13 cellular contexts compared by ENCODE assay signal in the genomic region with DNA sequence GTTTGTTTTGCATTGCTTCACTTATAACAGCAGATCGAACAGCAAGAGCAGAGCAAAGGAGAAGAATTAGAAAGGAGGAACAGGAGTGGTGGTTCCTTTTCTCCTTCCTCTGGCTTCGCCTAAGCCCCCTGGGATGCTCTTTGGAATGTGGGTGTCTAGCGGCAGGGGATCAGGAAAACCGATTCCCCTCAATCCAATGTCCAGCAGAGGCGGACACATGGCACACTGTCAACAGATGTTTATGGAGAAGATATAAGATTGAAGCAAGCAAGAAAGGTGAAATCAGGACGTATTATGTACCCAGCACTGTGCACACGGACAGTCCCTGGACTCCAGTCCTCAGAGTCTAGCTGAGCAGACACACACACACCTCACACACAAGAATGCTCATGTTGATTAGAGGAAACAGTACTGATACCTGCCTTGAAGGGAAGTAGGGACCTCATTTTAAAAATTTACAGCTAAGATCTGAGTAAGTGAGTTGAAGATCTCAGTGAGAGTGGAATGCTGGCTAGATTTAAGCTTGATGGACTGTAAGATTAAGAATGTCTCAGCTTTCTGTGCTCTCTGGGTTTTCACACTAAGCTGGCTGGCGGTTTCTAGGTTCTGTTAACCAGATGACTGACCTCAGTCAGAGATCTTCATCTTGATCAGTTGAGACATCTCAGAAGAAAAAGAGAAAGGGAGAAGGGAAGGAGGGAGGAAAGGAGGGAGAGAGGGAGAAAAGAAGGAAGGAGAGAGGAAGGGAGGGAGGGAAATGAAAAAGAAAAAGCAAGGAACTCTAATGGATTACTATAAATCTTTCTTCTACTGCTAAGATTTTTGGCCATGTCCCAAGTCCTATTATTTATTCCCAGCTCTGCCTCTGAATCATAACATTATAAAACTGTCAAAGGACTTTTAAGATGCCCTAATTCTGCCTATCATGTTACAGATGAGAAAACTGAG. TPM values are rescaled to one million over a fixed set of nuclear protein-coding genes. Genes with fewer than 3 reads are reported as not detected.
DNase-seq lines count a peak whose midpoint lies in the region; ATAC-seq and TF ChIP-seq lines count a peak whose summit lies in the region.
"Had no signal": no experiment of that assay in that cellular context is flagged by ENCODE, and none has a peak within 500 bp of the region (broad histone marks: within the 10 kb centered on the region; RNA-seq: fewer than 3 reads in every experiment).

No MANE protein-coding gene starts in this region.

- ATAC-seq in GM21737 (IDR thresholded peaks at IDR 0.05; ENCODE audit: unreplicated experiment) = peak; percentile 59
- ATAC-seq in memory B cell (ENCODE audit: low read depth) = no peak
- ATAC-seq in HG02884 (IDR thresholded peaks at IDR 0.05; ENCODE audit: unreplicated experiment) = no peak
- ATAC-seq: activated CD4-positive, CD25-positive, alpha-beta regulatory T cell treated with anti-CD3 and anti-CD28 coated beads, Interleukin-2, amount 50 U/mL, for 24 hours; sciatic nerve had no signal

- peaks cover 6% of the 10 kb centered on the region for H3K9me3 Mint-ChIP-seq in memory B cell

- peak overlapping the region; percentile 37 for H3K4me3 ChIP-seq in OCI-LY3 (ENCODE audit: low read length)
- no peak overlapping the region for H3K4me3 ChIP-seq in SJCRH30

- DNase-seq in EL = peak; percentile 34
- DNase-seq in memory B cell (ENCODE audit: low spot score in 2 of 2) = no peak
- no peak for DNase-seq in SJCRH30
- DNase-seq in erythroblast (lab: John Stamatoyannopoulos, UW) = no peak
- DNase-seq in AG20443 (ENCODE audit: low spot score) = no peak
- DNase-seq: activated T-cell treated with anti-CD3 and anti-CD28 coated beads, Interleukin-2, amount 50 U/mL, for 72 hours; NCI-H1048; NCI-H526 treated with DMSO at 0.1 percent for 48 hours had no signal

- H3K4me1 ChIP-seq in OCI-LY3 (ENCODE audit: low read length) = peaks cover 17% of the 10 kb centered on the region
- no peaks in the 10 kb centered on the region for H3K4me1 ChIP-seq in SJCRH30

- no peak for TF ChIP-seq POLR2A in erythroblast (IDR thresholded peaks at IDR 0.05; ENCODE audit: low read length)

- H3K36me3 Mint-ChIP-seq in memory B cell = peaks cover 2% of the 10 kb centered on the region

- peaks cover 10% of the 10 kb centered on the region for H3K27me3 Mint-ChIP-seq in memory B cell

- H3K9me3 ChIP-seq in OCI-LY3 (ENCODE audit: insufficient read depth, low read length) = peaks cover 15% of the 10 kb centered on the region
- 0 out of 2 replicates have a peak, but pooled peaks cover 5% of the 10 kb centered on the region for H3K9me3 ChIP-seq in SJCRH30 (replicated peaks)

- H4K20me1 ChIP-seq in OCI-LY3 (ENCODE audit: insufficient read depth, low read length) = no peaks in the 10 kb centered on the region

- H3K79me2 ChIP-seq in OCI-LY3 (ENCODE audit: low read length) = no peaks in the 10 kb centered on the region

- H3K27ac Mint-ChIP-seq in memory B cell = peak overlapping the region; percentile 46
- H3K27ac Mint-ChIP-seq: activated T-cell treated with anti-CD3 and anti-CD28 coated beads, Interleukin-2, amount 50 U/mL, for 72 hours had no signal

- peaks cover 3% of the 10 kb centered on the region for H3K36me3 ChIP-seq in OCI-LY3 (replicated peaks; ENCODE audit: low read depth, low read length)
- H3K36me3 ChIP-seq in SJCRH30 = no peaks in the 10 kb centered on the region

- H2AFZ ChIP-seq in OCI-LY3 (ENCODE audit: low read depth, low read length) = peak overlapping the region; percentile 68

- H3K4me3 Mint-ChIP-seq in memory B cell = no peak overlapping the region
- H3K4me3 Mint-ChIP-seq: activated T-cell treated with anti-CD3 and anti-CD28 coated beads, Interleukin-2, amount 50 U/mL, for 72 hours had no signal

- peak overlapping the region; percentile 60 for H3K27ac ChIP-seq in OCI-LY3 (ENCODE audit: low read length)
- no peak overlapping the region for H3K27ac ChIP-seq in SJCRH30

- H3K4me2 ChIP-seq in OCI-LY3 (ENCODE audit: low read length) = peak overlapping the region; percentile 76

- no peaks in the 10 kb centered on the region for H3K4me1 Mint-ChIP-seq in memory B cell

- TF ChIP-seq CTCF in OCI-LY3 (IDR thresholded peaks at IDR 0.05; ENCODE audit: low read depth, low read length) = no peak

- peak overlapping the region; percentile 47; the same call in 1 of the 2 replicates for H3K9ac ChIP-seq in OCI-LY3 (ENCODE audit: low read length)

- H3K27me3 ChIP-seq in OCI-LY3 (ENCODE audit: low read depth, low read length) (no peaks in the 10 kb centered on the region), SJCRH30 (no peaks in the 10 kb centered on the region)

RNA-seq across cellular contexts. Expression of gene FLT1, which starts 44.8 kb away (rescaled TPM):
- total RNA-seq in SJCRH30 (2014; rRNA removed; shearing (Covaris generic)) = 0.25 and 0.36 TPM in 2 replicates
